8 cellular contexts compared by ENCODE assay signal in the genomic region with DNA sequence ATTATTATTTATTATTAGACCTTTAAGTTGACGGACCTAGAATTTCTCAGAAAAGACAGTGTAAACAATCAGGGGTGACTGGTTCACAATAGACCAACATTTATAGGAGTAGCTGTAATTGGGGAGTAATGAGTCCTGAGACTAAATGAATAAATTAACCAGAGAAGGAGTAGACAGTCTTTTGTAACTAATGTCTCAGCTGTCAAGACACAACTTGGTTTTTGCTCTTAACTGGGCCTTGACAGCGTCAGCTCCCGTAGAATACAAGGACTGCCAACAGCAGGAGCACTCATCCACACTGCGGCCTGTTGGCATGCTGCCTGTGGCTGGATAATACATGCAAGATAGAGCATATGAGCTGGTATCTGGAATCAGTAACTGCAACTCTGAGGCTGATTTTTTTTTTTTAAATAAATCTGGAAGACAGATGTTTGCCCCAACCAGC.
DNase-seq lines count a peak whose midpoint lies in the region; ATAC-seq, FAIRE-seq and TF ChIP-seq lines count a peak whose summit lies in the region.

No MANE protein-coding gene starts in this region.

- H3K4me3 Mint-ChIP-seq in activated CD8-positive, alpha-beta T cell treated with anti-CD3 and anti-CD28 coated beads, Interleukin-2, amount 10 ng/mL, durations not matched to agents 7 days and 5 days = no peak overlapping the region

- POLR2A ChIA-PET in activated CD8-positive, alpha-beta T cell treated with anti-CD3 and anti-CD28 coated beads, Interleukin-2, amount 10 ng/mL, durations not matched to agents 7 days and 5 days (lab: Charles Lee) = no interaction called here

- FAIRE-seq in kidney (lab: Jason Lieb, UNC) = no peak

- H3K27ac ChIP-seq in kidney (ENCODE audit: low read depth in 2 of 2, low read length in 2 of 2) = no peak overlapping the region
- H3K27ac ChIP-seq in thoracic aorta = no peak overlapping the region

- ATAC-seq in thoracic aorta (ENCODE audit: insufficient number of reproducible peaks, low FRiP score, low read depth) = no peak
- ATAC-seq in activated CD8-positive, alpha-beta T cell treated with anti-CD3 and anti-CD28 coated beads, Interleukin-2, amount 10 ng/mL, durations not matched to agents 7 days and 5 days = no peak

- H3K4me1 Mint-ChIP-seq in activated CD8-positive, alpha-beta T cell treated with anti-CD3 and anti-CD28 coated beads, Interleukin-2, amount 10 ng/mL, durations not matched to agents 7 days and 5 days (ENCODE audit: low read depth) = no peaks in the 10 kb centered on the region

- DNase-seq in NCI-H1436 (lab: John Stamatoyannopoulos, UW) (peak; percentile 74), astrocyte of the hippocampus (ENCODE audit: low read depth, low spot score) (peak; percentile 92), kidney (peak; percentile 78), thoracic aorta (ENCODE audit: low spot score) (peak; percentile 3), Kasumi-1 (lab: John Stamatoyannopoulos, UW) (no peak), LoVo (ENCODE audit: low spot score) (no peak)
- DNase-seq in activated CD8-positive, alpha-beta T cell treated with anti-CD3 and anti-CD28 coated beads, Interleukin-2, amount 10 ng/mL, durations not matched to agents 7 days and 5 days = no peak
- no peak for DNase-seq in stimulated activated CD4-positive, alpha-beta T cell treated with anti-CD3 and anti-CD28 coated beads, Interleukin-4, amount 100 ng/mL, for 4 hours

- H3K27me3 Mint-ChIP-seq in activated CD8-positive, alpha-beta T cell treated with anti-CD3 and anti-CD28 coated beads, Interleukin-2, amount 10 ng/mL, durations not matched to agents 7 days and 5 days (ENCODE audit: low read depth) = no peaks in the 10 kb centered on the region

- no peaks in the 10 kb centered on the region for H3K36me3 ChIP-seq in kidney (ENCODE audit: control insufficient read depth in 1 of 2, insufficient read depth in 2 of 2, low read length in 2 of 2)
- H3K36me3 ChIP-seq in thoracic aorta = no peaks in the 10 kb centered on the region

- H3K4me1 ChIP-seq in kidney (ENCODE audit: control insufficient read depth in 1 of 2, insufficient read depth in 1 of 2, low read depth in 1 of 2, low read length in 2 of 2) (no peaks in the 10 kb centered on the region), thoracic aorta (ENCODE audit: control insufficient read depth in 1 of 2, low read depth in 2 of 2) (peaks cover 4% of the 10 kb centered on the region in 2 donors)

- TF ChIP-seq CTCF in kidney (IDR thresholded peaks at IDR 0.05; ENCODE audit: borderline replicate concordance, extremely low read depth, insufficient read depth) (no peak), thoracic aorta (IDR thresholded peaks at IDR 0.05) (no peak)

- H3K9me3 ChIP-seq in kidney (ENCODE audit: control insufficient read depth in 1 of 2, low read length in 2 of 2) (no peaks in the 10 kb centered on the region), thoracic aorta (no peaks in the 10 kb centered on the region)

- H3K4me3 ChIP-seq in kidney (ENCODE audit: low read length in 2 of 2) = no peak overlapping the region
- H3K4me3 ChIP-seq in thoracic aorta = no peak overlapping the region

- no peaks in the 10 kb centered on the region for H3K9me3 Mint-ChIP-seq in activated CD8-positive, alpha-beta T cell treated with anti-CD3 and anti-CD28 coated beads, Interleukin-2, amount 10 ng/mL, durations not matched to agents 7 days and 5 days (ENCODE audit: insufficient read depth)

- H3K27ac Mint-ChIP-seq in activated CD8-positive, alpha-beta T cell treated with anti-CD3 and anti-CD28 coated beads, Interleukin-2, amount 10 ng/mL, durations not matched to agents 7 days and 5 days = no peak overlapping the region

- no peaks in the 10 kb centered on the region for H3K27me3 ChIP-seq in thoracic aorta (replicated peaks; ENCODE audit: insufficient read depth)

- CTCF ChIA-PET in activated CD8-positive, alpha-beta T cell treated with anti-CD3 and anti-CD28 coated beads, Interleukin-2, amount 10 ng/mL, durations not matched to agents 7 days and 5 days (lab: Charles Lee) = no interaction called here

- H3K36me3 Mint-ChIP-seq in activated CD8-positive, alpha-beta T cell treated with anti-CD3 and anti-CD28 coated beads, Interleukin-2, amount 10 ng/mL, durations not matched to agents 7 days and 5 days (ENCODE audit: low read depth) = no peaks in the 10 kb centered on the region

- H3K9ac ChIP-seq in kidney (ENCODE audit: low read length in 2 of 2) = no peak overlapping the region

- intact Hi-C loops in kidney (cut with DNase I) = no loop called here

Comparison
In these comparisons a context has a peak if more than half of its experiments do, and no peak if none do; other contexts are left out.
1. DNase-seq: peak in NCI-H1436 (single experiment), astrocyte of the hippocampus (single experiment), kidney (single experiment) and thoracic aorta (single experiment); none in activated CD8-positive, alpha-beta T cell treated with anti-CD3 and anti-CD28 coated beads, Interleukin-2, amount 10 ng/mL, durations not matched to agents 7 days and 5 days (single experiment), stimulated activated CD4-positive, alpha-beta T cell treated with anti-CD3 and anti-CD28 coated beads, Interleukin-4, amount 100 ng/mL, for 4 hours (0 of 2), Kasumi-1 (0 of 2) and LoVo (single experiment).